14 cellular contexts compared by ENCODE assay signal in genomic region chr13:29861694-29862110, GRCh38. TPM values are rescaled to one million over a fixed set of nuclear protein-coding genes. Genes with fewer than 3 reads are reported as not detected.
DNase-seq lines count a peak whose midpoint lies in the region; FAIRE-seq and TF ChIP-seq lines count a peak whose summit lies in the region.
"Had no signal": no experiment of that assay in that cellular context is flagged by ENCODE, and none has a peak within 500 bp of the region (broad histone marks: within the 10 kb centered on the region; RNA-seq: fewer than 3 reads in every experiment).

No MANE protein-coding gene starts in this region.

- no peak overlapping the region for H3K9ac ChIP-seq in mammary epithelial cell (ENCODE audit: insufficient read depth, low read length)

- no peaks in the 10 kb centered on the region for H3K9me3 ChIP-seq in mammary epithelial cell (replicated peaks; ENCODE audit: insufficient read depth, low read length)
- no peaks in the 10 kb centered on the region for H3K9me3 ChIP-seq in tibial artery
- H3K9me3 ChIP-seq: prostate gland, uterus had no signal

- H3K27me3 ChIP-seq in ACC112 (ENCODE audit: insufficient read depth, low read length) (no peaks in the 10 kb centered on the region), mammary epithelial cell (ENCODE audit: insufficient read depth, low read length) (no peaks in the 10 kb centered on the region), tibial artery (no peaks in the 10 kb centered on the region)
- H3K27me3 ChIP-seq: uterus had no signal

- H3K4me1 ChIP-seq in ACC112 (ENCODE audit: control insufficient read depth, insufficient read depth, low read length, unreplicated experiment) = peaks cover 5% of the 10 kb centered on the region
- H3K4me1 ChIP-seq in mammary epithelial cell (ENCODE audit: insufficient read depth, low read length) = peaks cover 16% of the 10 kb centered on the region
- no peaks in the 10 kb centered on the region for H3K4me1 ChIP-seq in tibial artery
- H3K4me1 ChIP-seq: prostate gland, uterus had no signal

- H3K4me3 Mint-ChIP-seq in HFFc6 = peak overlapping the region; percentile 54
- H3K4me3 Mint-ChIP-seq: brain, endodermal cell had no signal

- no TSS peak for BruUV-seq in mammary epithelial cell (replicated peaks; lab: Mats Ljungman, UMichigan)

- H3K36me3 ChIP-seq in ACC112 (ENCODE audit: insufficient read depth, low read length) = no peaks in the 10 kb centered on the region
- H3K36me3 ChIP-seq in mammary epithelial cell (ENCODE audit: insufficient read depth, low read length) = no peaks in the 10 kb centered on the region
- H3K36me3 ChIP-seq in tibial artery = no peaks in the 10 kb centered on the region
- H3K36me3 ChIP-seq: prostate gland, uterus had no signal

- H3K27ac ChIP-seq in ACC112 (ENCODE audit: low read depth, low read length) (peak overlapping the region; percentile 10; the same call in 1 of the 2 replicates), mammary epithelial cell (ENCODE audit: insufficient read depth, low read depth, low read length) (no peak overlapping the region), tibial artery (no peak overlapping the region)
- H3K27ac ChIP-seq: prostate gland, uterus had no signal

- no peaks in the 10 kb centered on the region for H4K20me1 ChIP-seq in mammary epithelial cell (ENCODE audit: insufficient read depth, low read length)

- intact Hi-C loops in mammary epithelial cell (cut with micrococcal nuclease) (no loop called here), tibial artery (cut with DNase I; ENCODE audit: low total_unique reads) (no loop called here)

- H3K4me3 ChIP-seq in ACC112 (ENCODE audit: low read depth, low read length) (no peak overlapping the region), mammary epithelial cell (replicated peaks in 1 of 3; ENCODE audit: insufficient read depth in 1 of 3, low read depth in 2 of 3, low read length in 3 of 3) (no peak overlapping the region), tibial artery (no peak overlapping the region)
- H3K4me3 ChIP-seq: prostate gland, uterus had no signal

- H2AFZ ChIP-seq in ACC112 (ENCODE audit: low read length, unreplicated experiment) (no peak overlapping the region), mammary epithelial cell (ENCODE audit: low read depth, low read length) (peak overlapping the region; percentile 15)

- H3K4me1 Mint-ChIP-seq in HFFc6 (ENCODE audit: low read depth) = peaks cover 51% of the 10 kb centered on the region
- H3K4me1 Mint-ChIP-seq: brain had no signal

- TF ChIP-seq CTCF in HFFc6 (IDR thresholded peaks at IDR 0.05) = no peak; the same call in 1 of the 2 replicates
- TF ChIP-seq CTCF in mammary epithelial cell (conservative IDR thresholded peaks at IDR 0.05 in 1 of 2, IDR thresholded peaks at IDR 0.05 in 1 of 2; ENCODE audit: extremely low read depth in 1 of 2, insufficient read depth in 1 of 2, low read depth in 1 of 2, low read length in 2 of 2) = no peak
- no peak for TF ChIP-seq CTCF in tibial artery (IDR thresholded peaks at IDR 0.05)

- in situ Hi-C loops in mammary epithelial cell (cut with MboI; ENCODE audit: low sequenced_read_pairs in 2 of 2) = no loop called here

- H3K79me2 ChIP-seq in ACC112 (ENCODE audit: control insufficient read depth, insufficient read depth, low read length, unreplicated experiment) (no peaks in the 10 kb centered on the region), mammary epithelial cell (ENCODE audit: insufficient read depth, low read length) (no peaks in the 10 kb centered on the region)

- peak overlapping the region; percentile 0 for H3K4me2 ChIP-seq in mammary epithelial cell (ENCODE audit: insufficient read depth, low read depth, low read length)

- WGBS in mammary epithelial cell (ENCODE audit: low coverage, missing lambda C conversion rate) = 61% methylated on average over 8 of the region's 8 CpGs

- dilution Hi-C loops in mammary epithelial cell (cut with HindIII; ENCODE audit: low sequenced_read_pairs) = no loop called here

- peaks cover 1% of the 10 kb centered on the region; the same call in 1 of the 2 replicates for H3K27me3 Mint-ChIP-seq in HFFc6 (ENCODE audit: insufficient read depth)

- peaks cover 5% of the 10 kb centered on the region; the same call in 1 of the 2 replicates for H3K36me3 Mint-ChIP-seq in HFFc6 (ENCODE audit: low read depth)
- H3K36me3 Mint-ChIP-seq: brain had no signal

- no peak for FAIRE-seq in GM12891 (lab: Jason Lieb, UNC)

- DNase-seq in HFFc6 = peak; percentile 99
- peak; percentile 76 for DNase-seq in mammary epithelial cell
- peak; percentile 46 for DNase-seq in kidney tubule cell (ENCODE audit: low spot score)
- no peak for DNase-seq in SW480 (ENCODE audit: low spot score)
- no peak for DNase-seq in tibial artery
- DNase-seq in GM12891 (ENCODE audit: insufficient read length, low spot score) = no peak
- no peak for DNase-seq in stimulated activated CD4-positive, alpha-beta T cell treated with anti-CD3 and anti-CD28 coated beads, Interleukin-15, amount 100 ng/mL, for 24 hours
- DNase-seq: DMS153, endodermal cell, NCI-H1092, uterus had no signal

- TF ChIP-seq POLR2A in GM12891 (IDR thresholded peaks at IDR 0.05; ENCODE audit: low read depth, low read length) = no peak

- CTCF ChIA-PET in mammary epithelial cell (lab: Charles Lee; ENCODE audit: low non-redundant PET) = interaction anchor here (0.6 kb wide), 1 partner anchor 493 kb away, joined by 3 read pairs; no protein-coding TSS in a partner anchor

- H3K27ac Mint-ChIP-seq in HFFc6 = peak overlapping the region; percentile 91
- H3K27ac Mint-ChIP-seq: brain, endodermal cell had no signal

- H3K9me3 Mint-ChIP-seq in HFFc6 = no peaks in the 10 kb centered on the region
- H3K9me3 Mint-ChIP-seq: endodermal cell had no signal

TF ChIP-seq in GM12891, 5 proteins besides CTCF, POLR2A, EP300 and RAD21:
- TF ChIP-seq SPI1 (IDR thresholded peaks at IDR 0.05; ENCODE audit: low read depth, low read length) (no peak), PAX5 (IDR thresholded peaks at IDR 0.05; ENCODE audit: insufficient read depth, low read length, severe bottlenecking) (no peak), POU2F2 (IDR thresholded peaks at IDR 0.05; ENCODE audit: low read depth, low read length) (no peak), TAF1 (IDR thresholded peaks at IDR 0.05; ENCODE audit: low read depth, low read length) (no peak), POLR2AphosphoS5 (IDR thresholded peaks at IDR 0.05; ENCODE audit: low read depth, low read length) (no peak)

RNA-seq across cellular contexts. Expression of gene UBL3, which starts 11.3 kb away (rescaled TPM):
- 10 to 100 TPM; 38.0 to 57.4 (median 44.6) TPM for total RNA-seq in HFFc6 (2021; fragmentation: NEBNext Ultra II Directional; extraction: Animal tissue kit (Norgen Biotek cat#: 25700))
- 10 to 100 TPM; 11.4 to 19.0 TPM for total RNA-seq in mammary epithelial cell
- 5.2 TPM for polyA plus RNA-seq in mammary epithelial cell
- 1.2 TPM for polyA minus RNA-seq in mammary epithelial cell
- 6.2 TPM for polyA plus RNA-seq in GM12891 (2012; ENCODE audit: low read depth, missing spikeins)

Comparison
In these comparisons a context has a peak if more than half of its experiments do, and no peak if none do; other contexts are left out.
1. DNase-seq: peak in HFFc6 (single experiment), mammary epithelial cell (single experiment) and kidney tubule cell (single experiment); none in SW480 (single experiment), tibial artery (0 of 2), GM12891 (single experiment) and stimulated activated CD4-positive, alpha-beta T cell treated with anti-CD3 and anti-CD28 coated beads, Interleukin-15, amount 100 ng/mL, for 24 hours (single experiment).